10 cellular contexts compared by ENCODE assay signal in the genomic region with DNA sequence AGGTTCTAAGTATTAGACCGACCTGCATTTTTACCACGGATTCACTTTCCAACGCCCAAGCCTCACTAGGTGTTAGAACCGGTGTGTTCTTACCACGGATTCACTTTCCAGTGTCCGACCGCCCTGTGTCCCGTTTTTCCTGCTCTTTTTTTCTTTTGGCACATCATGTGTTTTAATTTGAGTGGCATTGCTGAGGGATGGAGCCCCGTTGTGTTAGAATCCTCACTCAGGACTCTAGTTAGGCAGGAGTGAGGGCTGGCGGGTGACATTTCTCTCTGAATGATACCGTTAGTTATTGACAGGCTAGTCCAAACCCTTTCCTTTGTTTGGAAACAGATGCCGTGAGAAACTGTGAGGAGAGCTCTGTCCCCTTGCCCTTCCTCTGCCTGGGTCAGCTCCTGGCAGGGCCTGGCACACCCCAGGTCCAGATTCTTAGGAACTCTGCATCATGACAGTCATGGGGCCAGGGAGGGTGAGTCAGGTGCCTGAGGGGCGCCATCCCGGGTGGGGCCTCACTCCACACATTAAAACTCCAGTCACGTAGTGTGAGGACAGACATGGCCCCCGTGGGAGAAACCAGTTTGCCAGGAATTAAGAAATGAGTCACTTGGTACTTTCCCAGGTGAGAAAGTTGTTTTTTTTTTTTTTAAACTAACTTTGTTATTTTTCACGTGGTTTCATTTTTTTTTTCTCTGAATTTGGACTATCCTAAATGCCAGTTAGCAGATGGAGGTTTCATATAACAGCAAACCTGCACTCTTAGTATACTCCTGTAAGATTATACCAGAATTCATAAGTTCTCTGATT. TPM values are rescaled to one million over a fixed set of nuclear protein-coding genes. Genes with fewer than 3 reads are reported as not detected.
DNase-seq lines count a peak whose midpoint lies in the region; ATAC-seq, FAIRE-seq and TF ChIP-seq lines count a peak whose summit lies in the region.
"Had no signal": no experiment of that assay in that cellular context is flagged by ENCODE, and none has a peak within 500 bp of the region (broad histone marks: within the 10 kb centered on the region; RNA-seq: fewer than 3 reads in every experiment).

No MANE protein-coding gene starts in this region.

- no peaks in the 10 kb centered on the region for H3K9me3 ChIP-seq in SK-N-SH

- H3K4me2 ChIP-seq in SK-N-SH: no peak overlapping the region

- H3K27me3 ChIP-seq in SK-N-SH (ENCODE audit: insufficient read depth): no peaks in the 10 kb centered on the region

- ATAC-seq in HG02840 (IDR thresholded peaks at IDR 0.05; ENCODE audit: low FRiP score, unreplicated experiment): peak; percentile 54

- H3K36me3 Mint-ChIP-seq in endothelial cell (ENCODE audit: low read depth, unreplicated experiment): peaks cover 51% of the 10 kb centered on the region

- DNase-seq in CD1c-positive myeloid dendritic cell (ENCODE audit: extremely low spot score) (peak; percentile 72), islet precursor cell (peak; percentile 77), stromal cell of bone marrow (ENCODE audit: low read depth) (peak; percentile 28), frontal cortex (ENCODE audit: low spot score in 2 of 2) (no peak), SK-N-SH (no peak), endothelial cell (ENCODE audit: low spot score) (no peak)
- peak; percentile 81 for DNase-seq in activated CD8-positive, alpha-beta memory T cell treated with anti-CD3 and anti-CD28 coated beads, Interleukin-2, amount 50 U/mL, for 48 hours
- DNase-seq: naive B cell had no signal

- TF ChIP-seq CTCF in SK-N-SH (IDR thresholded peaks at IDR 0.05) (no peak), endothelial cell (IDR thresholded peaks at IDR 0.05; ENCODE audit: unreplicated experiment) (no peak)

- no peak overlapping the region for H3K27ac ChIP-seq in SK-N-SH (ENCODE audit: low read depth in 2 of 2, low read length in 1 of 2)

- POLR2A ChIA-PET in SK-N-SH (lab: Yijun Ruan, JAX): no interaction called here

- 88% methylated on average over 16 of the region's 17 CpGs for WGBS in SK-N-SH (ENCODE audit: low lambda C conversion rate)

- no peak overlapping the region for H3K4me3 ChIP-seq in SK-N-SH (ENCODE audit: low read depth in 2 of 2, low read length in 1 of 2)

- peaks cover 31% of the 10 kb centered on the region for H3K79me2 ChIP-seq in SK-N-SH (ENCODE audit: insufficient read depth)

- no peak for TF ChIP-seq EP300 in SK-N-SH (IDR thresholded peaks at IDR 0.05; ENCODE audit: borderline replicate concordance in 1 of 2, low read depth in 1 of 2, low read length in 1 of 2)

- peaks cover 30 to 86% of the 10 kb centered on the region in 2 experiments for H3K36me3 ChIP-seq in SK-N-SH (replicated peaks in 1 of 2; ENCODE audit: control insufficient read depth in 1 of 2, insufficient read depth in 2 of 2, low read length in 1 of 2)

- no peaks in the 10 kb centered on the region for H3K9me3 Mint-ChIP-seq in endothelial cell (ENCODE audit: unreplicated experiment)
- H3K9me3 Mint-ChIP-seq: naive B cell had no signal

- peaks cover 2% of the 10 kb centered on the region for H3K27me3 Mint-ChIP-seq in endothelial cell (ENCODE audit: unreplicated experiment)
- H3K27me3 Mint-ChIP-seq: naive B cell had no signal

- no peak overlapping the region for H3K27ac Mint-ChIP-seq in endothelial cell (ENCODE audit: unreplicated experiment)

- H3K4me1 Mint-ChIP-seq in endothelial cell (ENCODE audit: unreplicated experiment): no peaks in the 10 kb centered on the region

- TF ChIP-seq RAD21 in SK-N-SH (IDR thresholded peaks at IDR 0.05; ENCODE audit: low read length): no peak

- no peaks in the 10 kb centered on the region for H3K9me2 ChIP-seq in SK-N-SH

- no peak for FAIRE-seq in frontal cortex (lab: Jason Lieb, UNC)
- FAIRE-seq: TTC549 had no signal

- no peaks in the 10 kb centered on the region for H3K4me1 ChIP-seq in SK-N-SH (ENCODE audit: control insufficient read depth in 1 of 2, insufficient read depth in 2 of 2, low read depth in 1 of 2, low read length in 1 of 2)

- H3F3A ChIP-seq in SK-N-SH (replicated peaks; ENCODE audit: insufficient read depth): no peaks in the 10 kb centered on the region

- no peak overlapping the region for H2AFZ ChIP-seq in SK-N-SH (ENCODE audit: low read depth)

- H3K9ac ChIP-seq in SK-N-SH: no peak overlapping the region

- 0 out of 2 replicates have a peak, but pooled peaks cover 6% of the 10 kb centered on the region for H4K20me1 ChIP-seq in SK-N-SH (ENCODE audit: insufficient read depth)

- CTCF ChIA-PET in SK-N-SH (lab: Yijun Ruan, JAX): interaction anchor here (1.4 to 3.3 kb wide), 2 partner anchors 10 to 12 kb away, joined by 3 to 14 read pairs; no protein-coding TSS in a partner anchor

- no peak overlapping the region for H3K4me3 Mint-ChIP-seq in endothelial cell (ENCODE audit: unreplicated experiment)
- H3K4me3 Mint-ChIP-seq: naive B cell had no signal

TF ChIP-seq in SK-N-SH, 30 proteins besides CTCF, POLR2A, EP300 and RAD21 (continues in another document):
- TF ChIP-seq NFIC (IDR thresholded peaks at IDR 0.05; ENCODE audit: borderline replicate concordance) (no peak), RFX5 (IDR thresholded peaks at IDR 0.05; ENCODE audit: low read length) (no peak), RXRA (IDR thresholded peaks at IDR 0.05; ENCODE audit: borderline replicate concordance, low read depth) (no peak), ELF1 (IDR thresholded peaks at IDR 0.05) (no peak), TCF12 (IDR thresholded peaks at IDR 0.05) (no peak), EZH2phosphoT487 (IDR thresholded peaks at IDR 0.05; ENCODE audit: borderline replicate concordance, low read depth) (no peak), MEF2A (IDR thresholded peaks at IDR 0.05; ENCODE audit: borderline replicate concordance, low read depth) (no peak), FOXJ3 (CRISPR knock-in tag; IDR thresholded peaks at IDR 0.05) (no peak), TAF1 (IDR thresholded peaks at IDR 0.05; ENCODE audit: borderline replicate concordance, low read depth, low read length) (no peak), SIN3A (IDR thresholded peaks at IDR 0.05; ENCODE audit: borderline replicate concordance, low read depth, low read length) (no peak), GABPA (IDR thresholded peaks at IDR 0.05; ENCODE audit: low read depth) (no peak), TEAD4 (IDR thresholded peaks at IDR 0.05; ENCODE audit: borderline replicate concordance, insufficient read depth) (no peak), MXI1 (IDR thresholded peaks at IDR 0.05; ENCODE audit: low read depth, low read length) (no peak), GATA2 (CRISPR knock-in tag; IDR thresholded peaks at IDR 0.05) (no peak)
- TF ChIP-seq, protein P1, sequence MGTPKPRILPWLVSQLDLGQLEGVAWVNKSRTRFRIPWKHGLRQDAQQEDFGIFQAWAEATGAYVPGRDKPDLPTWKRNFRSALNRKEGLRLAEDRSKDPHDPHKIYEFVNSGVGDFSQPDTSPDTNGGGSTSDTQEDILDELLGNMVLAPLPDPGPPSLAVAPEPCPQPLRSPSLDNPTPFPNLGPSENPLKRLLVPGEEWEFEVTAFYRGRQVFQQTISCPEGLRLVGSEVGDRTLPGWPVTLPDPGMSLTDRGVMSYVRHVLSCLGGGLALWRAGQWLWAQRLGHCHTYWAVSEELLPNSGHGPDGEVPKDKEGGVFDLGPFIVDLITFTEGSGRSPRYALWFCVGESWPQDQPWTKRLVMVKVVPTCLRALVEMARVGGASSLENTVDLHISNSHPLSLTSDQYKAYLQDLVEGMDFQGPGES (IDR thresholded peaks at IDR 0.05; ENCODE audit: low read depth, low read length): no peak
- TF ChIP-seq, protein P2, sequence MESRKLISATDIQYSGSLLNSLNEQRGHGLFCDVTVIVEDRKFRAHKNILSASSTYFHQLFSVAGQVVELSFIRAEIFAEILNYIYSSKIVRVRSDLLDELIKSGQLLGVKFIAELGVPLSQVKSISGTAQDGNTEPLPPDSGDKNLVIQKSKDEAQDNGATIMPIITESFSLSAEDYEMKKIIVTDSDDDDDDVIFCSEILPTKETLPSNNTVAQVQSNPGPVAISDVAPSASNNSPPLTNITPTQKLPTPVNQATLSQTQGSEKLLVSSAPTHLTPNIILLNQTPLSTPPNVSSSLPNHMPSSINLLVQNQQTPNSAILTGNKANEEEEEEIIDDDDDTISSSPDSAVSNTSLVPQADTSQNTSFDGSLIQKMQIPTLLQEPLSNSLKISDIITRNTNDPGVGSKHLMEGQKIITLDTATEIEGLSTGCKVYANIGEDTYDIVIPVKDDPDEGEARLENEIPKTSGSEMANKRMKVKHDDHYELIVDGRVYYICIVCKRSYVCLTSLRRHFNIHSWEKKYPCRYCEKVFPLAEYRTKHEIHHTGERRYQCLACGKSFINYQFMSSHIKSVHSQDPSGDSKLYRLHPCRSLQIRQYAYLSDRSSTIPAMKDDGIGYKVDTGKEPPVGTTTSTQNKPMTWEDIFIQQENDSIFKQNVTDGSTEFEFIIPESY (IDR thresholded peaks at IDR 0.05; ENCODE audit: borderline replicate concordance, low read depth): no peak
- TF ChIP-seq, protein P3, sequence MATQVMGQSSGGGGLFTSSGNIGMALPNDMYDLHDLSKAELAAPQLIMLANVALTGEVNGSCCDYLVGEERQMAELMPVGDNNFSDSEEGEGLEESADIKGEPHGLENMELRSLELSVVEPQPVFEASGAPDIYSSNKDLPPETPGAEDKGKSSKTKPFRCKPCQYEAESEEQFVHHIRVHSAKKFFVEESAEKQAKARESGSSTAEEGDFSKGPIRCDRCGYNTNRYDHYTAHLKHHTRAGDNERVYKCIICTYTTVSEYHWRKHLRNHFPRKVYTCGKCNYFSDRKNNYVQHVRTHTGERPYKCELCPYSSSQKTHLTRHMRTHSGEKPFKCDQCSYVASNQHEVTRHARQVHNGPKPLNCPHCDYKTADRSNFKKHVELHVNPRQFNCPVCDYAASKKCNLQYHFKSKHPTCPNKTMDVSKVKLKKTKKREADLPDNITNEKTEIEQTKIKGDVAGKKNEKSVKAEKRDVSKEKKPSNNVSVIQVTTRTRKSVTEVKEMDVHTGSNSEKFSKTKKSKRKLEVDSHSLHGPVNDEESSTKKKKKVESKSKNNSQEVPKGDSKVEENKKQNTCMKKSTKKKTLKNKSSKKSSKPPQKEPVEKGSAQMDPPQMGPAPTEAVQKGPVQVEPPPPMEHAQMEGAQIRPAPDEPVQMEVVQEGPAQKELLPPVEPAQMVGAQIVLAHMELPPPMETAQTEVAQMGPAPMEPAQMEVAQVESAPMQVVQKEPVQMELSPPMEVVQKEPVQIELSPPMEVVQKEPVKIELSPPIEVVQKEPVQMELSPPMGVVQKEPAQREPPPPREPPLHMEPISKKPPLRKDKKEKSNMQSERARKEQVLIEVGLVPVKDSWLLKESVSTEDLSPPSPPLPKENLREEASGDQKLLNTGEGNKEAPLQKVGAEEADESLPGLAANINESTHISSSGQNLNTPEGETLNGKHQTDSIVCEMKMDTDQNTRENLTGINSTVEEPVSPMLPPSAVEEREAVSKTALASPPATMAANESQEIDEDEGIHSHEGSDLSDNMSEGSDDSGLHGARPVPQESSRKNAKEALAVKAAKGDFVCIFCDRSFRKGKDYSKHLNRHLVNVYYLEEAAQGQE (IDR thresholded peaks at IDR 0.05; ENCODE audit: low read depth, low read length): no peak

RNA-seq across cellular contexts. Expression of a gene that starts 15.8 kb away (rescaled TPM):
- total RNA-seq in frontal cortex (22.4 TPM), endothelial cell (ENCODE audit: unreplicated experiment) (43.9 TPM)
- 23.0 and 25.7 TPM in 2 replicates for polyA plus RNA-seq in SK-N-SH (2012; rRNA removed)
- polyA plus RNA-seq in SK-N-SH (2012; cell fraction: cytosol; rRNA removed): 12.9 and 16.6 TPM in 2 replicates
- 58.8 and 60.0 TPM in 2 replicates for polyA plus RNA-seq in SK-N-SH (2012; cell fraction: nucleus; rRNA removed)

Comparison
In these comparisons a context has a peak if more than half of its experiments do, and no peak if none do; other contexts are left out.
1. DNase-seq: peak in CD1c-positive myeloid dendritic cell (single experiment), activated CD8-positive, alpha-beta memory T cell treated with anti-CD3 and anti-CD28 coated beads, Interleukin-2, amount 50 U/mL, for 48 hours (single experiment), islet precursor cell (single experiment) and stromal cell of bone marrow (single experiment); none in frontal cortex (0 of 2), SK-N-SH (single experiment) and endothelial cell (single experiment).